1 cellular context compared by ENCODE assay signal in genomic region chr4:15355464-15355863, GRCh38.
TF ChIP-seq lines count a peak whose summit lies in the region.

No MANE protein-coding gene starts in this region.

TF ChIP-seq in H1, 55 proteins besides CTCF, POLR2A, EP300 and RAD21 (continued from another document):
- TF ChIP-seq USF2 (IDR thresholded peaks at IDR 0.05; ENCODE audit: low read length) (0 out of 2 replicates have a peak, but pooled peaks have one; percentile 5), SP1 (IDR thresholded peaks at IDR 0.05; ENCODE audit: low read depth, low read length) (no peak)
